ENCODE assay signal across 21 cellular contexts in genomic region chr17:36127199-36127881, GRCh38. TPM values are rescaled to one million over a fixed set of nuclear protein-coding genes. Genes with fewer than 3 reads are reported as not detected.
A peak's percentile ranks its signal among the peaks of the same experiment; 100 is the strongest.
DNase-seq lines count a peak whose midpoint lies in the region; ATAC-seq and TF ChIP-seq lines count a peak whose summit lies in the region.
"Had no signal": no experiment of that assay in that cellular context is flagged by ENCODE, and none has a peak within 500 bp of the region (broad histone marks: within the 10 kb centered on the region; RNA-seq: fewer than 3 reads in every experiment).

No MANE protein-coding gene starts in this region.

- H3K27me3 ChIP-seq in colonic mucosa (no peaks in the 10 kb centered on the region), SK-N-SH (ENCODE audit: insufficient read depth) (no peaks in the 10 kb centered on the region), esophagus squamous epithelium (peaks cover 0 to 38% (median 0%) of the 10 kb centered on the region in 4 donors)

- POLR2A ChIA-PET in GM10248 (lab: Yijun Ruan, JAX), result no interaction called here
- POLR2A ChIA-PET in SK-N-SH (lab: Yijun Ruan, JAX), result no interaction called here

- H3K9me3 ChIP-seq in colonic mucosa, result no peaks in the 10 kb centered on the region
- H3K9me3 ChIP-seq in SK-N-SH, result no peaks in the 10 kb centered on the region
- peaks cover 0 to 18% (median 5%) of the 10 kb centered on the region in 3 donors for H3K9me3 ChIP-seq in esophagus squamous epithelium

- H3K36me3 ChIP-seq in colonic mucosa (no peaks in the 10 kb centered on the region), SK-N-SH (replicated peaks in 1 of 2; ENCODE audit: control insufficient read depth in 1 of 2, insufficient read depth in 2 of 2, low read length in 1 of 2) (no peaks in the 10 kb centered on the region), esophagus squamous epithelium (no peaks in the 10 kb centered on the region)
- H3K36me3 ChIP-seq: tibial artery had no signal

- peaks cover 10% of the 10 kb centered on the region for H3K4me1 ChIP-seq in colonic mucosa
- H3K4me1 ChIP-seq in SK-N-SH (ENCODE audit: control insufficient read depth in 1 of 2, insufficient read depth in 2 of 2, low read depth in 1 of 2, low read length in 1 of 2), result no peaks in the 10 kb centered on the region
- H3K4me1 ChIP-seq in esophagus squamous epithelium, result no peaks in the 10 kb centered on the region
- H3K4me1 ChIP-seq: tibial artery had no signal

- TF ChIP-seq RAD21 in SK-N-SH (IDR thresholded peaks at IDR 0.05; ENCODE audit: low read length), result no peak

- no peaks in the 10 kb centered on the region for H3K9me2 ChIP-seq in SK-N-SH

- no peak for TF ChIP-seq CTCF in GM10248 (IDR thresholded peaks at IDR 0.05; ENCODE audit: control extremely low read depth, extremely low read depth, low read depth, missing control alignments)
- no peak for TF ChIP-seq CTCF in colonic mucosa (IDR thresholded peaks at IDR 0.05)
- TF ChIP-seq CTCF in SK-N-SH (IDR thresholded peaks at IDR 0.05), result no peak
- no peak for TF ChIP-seq CTCF in esophagus squamous epithelium (IDR thresholded peaks at IDR 0.05)

- H3K27ac ChIP-seq in colonic mucosa (peak overlapping the region; percentile 63), SK-N-SH (ENCODE audit: low read depth in 2 of 2, low read length in 1 of 2) (no peak overlapping the region), esophagus squamous epithelium (no peak overlapping the region)
- H3K27ac ChIP-seq: RWPE1, tibial artery had no signal

- no peaks in the 10 kb centered on the region for H3K79me2 ChIP-seq in SK-N-SH (ENCODE audit: insufficient read depth)

- intact Hi-C loops in colonic mucosa (cut with DNase I) (no loop called here), esophagus squamous epithelium (cut with DNase I) (no loop called here)

- TF ChIP-seq EP300 in SK-N-SH (IDR thresholded peaks at IDR 0.05; ENCODE audit: borderline replicate concordance in 1 of 2, low read depth in 1 of 2, low read length in 1 of 2), result no peak

- no peaks in the 10 kb centered on the region for H4K20me1 ChIP-seq in SK-N-SH (ENCODE audit: insufficient read depth)

- no peak overlapping the region for H2AFZ ChIP-seq in SK-N-SH (ENCODE audit: low read depth)

- 4% methylated on average over 7 of the region's 7 CpGs for WGBS in SK-N-SH (ENCODE audit: low lambda C conversion rate)
- WGBS in esophagus squamous epithelium, 2 donors, result 77 to 79% methylated on average over 4 to 7 of the region's 7 CpGs

- no peaks in the 10 kb centered on the region for H3F3A ChIP-seq in SK-N-SH (replicated peaks; ENCODE audit: insufficient read depth)

- DNase-seq in GM10248 (ENCODE audit: extremely low spot score) (peak; percentile 47), colonic mucosa (no peak), SK-N-SH (no peak), GM03348 (ENCODE audit: low spot score) (no peak), esophagus squamous epithelium (lab: John Stamatoyannopoulos, UW) (no peak)
- DNase-seq: ACHN; activated CD4-positive, alpha-beta T cell treated with anti-CD3 and anti-CD28 coated beads, Interleukin-2, amount 50 U/mL, for 1 hour; amniotic stem cell; erythroblast; GF-D8; KG1; left colon; NCI-H187 treated with DMSO at 0.1 percent for 48 hours; NCI-H526; tibial artery had no signal

- CTCF ChIA-PET in GM10248 (lab: Yijun Ruan, JAX), result interaction anchor here (0.8 to 2.4 kb wide), 7 partner anchors 11 to 158 kb away, joined by 3 to 9 read pairs (median 5); no protein-coding TSS in a partner anchor
- CTCF ChIA-PET in SK-N-SH (lab: Yijun Ruan, JAX), result interaction anchor here (0.5 to 1.1 kb wide), 2 partner anchors 22 to 1587 kb away, joined by 3 to 4 read pairs; no protein-coding TSS in a partner anchor

- no peak overlapping the region for H3K4me2 ChIP-seq in SK-N-SH

- H3K9ac ChIP-seq in colonic mucosa (ENCODE audit: low read depth in 2 of 2, low read length in 2 of 2), result no peak overlapping the region
- H3K9ac ChIP-seq in SK-N-SH, result no peak overlapping the region

- ATAC-seq in GM19452 (IDR thresholded peaks at IDR 0.05; ENCODE audit: unreplicated experiment) (peak; percentile 55), HG02973 (IDR thresholded peaks at IDR 0.05; ENCODE audit: unreplicated experiment) (peak; percentile 74), GM18520 (IDR thresholded peaks at IDR 0.05; ENCODE audit: unreplicated experiment) (no peak)
- ATAC-seq: HCT116 had no signal

- H3K4me3 ChIP-seq in colonic mucosa, result no peak overlapping the region
- no peak overlapping the region for H3K4me3 ChIP-seq in SK-N-SH (ENCODE audit: low read depth in 2 of 2, low read length in 1 of 2)
- no peak overlapping the region for H3K4me3 ChIP-seq in esophagus squamous epithelium
- H3K4me3 ChIP-seq: tibial artery had no signal

- no peak for TF ChIP-seq POLR2A in esophagus squamous epithelium (IDR thresholded peaks at IDR 0.05)

TF ChIP-seq in SK-N-SH, 30 proteins besides CTCF, POLR2A, EP300 and RAD21:
- TF ChIP-seq POLR2AphosphoS5 (IDR thresholded peaks at IDR 0.05; ENCODE audit: low read depth, low read length), result no peak
- TF ChIP-seq GATA2 (CRISPR knock-in tag; IDR thresholded peaks at IDR 0.05), result no peak
- no peak for TF ChIP-seq RCOR1 (IDR thresholded peaks at IDR 0.05; ENCODE audit: low read length)
- no peak for TF ChIP-seq RXRA (IDR thresholded peaks at IDR 0.05; ENCODE audit: borderline replicate concordance, low read depth)
- TF ChIP-seq EZH2phosphoT487 (IDR thresholded peaks at IDR 0.05; ENCODE audit: borderline replicate concordance, low read depth), result no peak
- TF ChIP-seq YY1 (IDR thresholded peaks at IDR 0.05; ENCODE audit: low read depth), result no peak
- no peak for TF ChIP-seq RFX5 (IDR thresholded peaks at IDR 0.05; ENCODE audit: low read length)
- no peak for TF ChIP-seq MEF2A (IDR thresholded peaks at IDR 0.05; ENCODE audit: borderline replicate concordance, low read depth)
- no peak for TF ChIP-seq PBX3 (IDR thresholded peaks at IDR 0.05)

RNA-seq across cellular contexts. Expression of gene CCL4, which starts 23.7 kb away (rescaled TPM):
- total RNA-seq in colonic mucosa, result 1 to 10 TPM; 1.2 to 3.8 TPM
- not detected in 2 replicates for polyA plus RNA-seq in SK-N-SH (2012; rRNA removed)
- polyA plus RNA-seq in SK-N-SH (2012; cell fraction: cytosol; rRNA removed), result not detected in 2 replicates
- not detected in 2 replicates for polyA plus RNA-seq in SK-N-SH (2012; cell fraction: nucleus; rRNA removed)
- 1 to 10 TPM in 3 of 4 donors, under 1 TPM in 1; 0.56 to 3.2 (median 2.6) TPM for total RNA-seq in esophagus squamous epithelium
- total RNA-seq: chondrocyte had no signal

RNA-seq across cellular contexts. Expression of gene CCL3, which starts 37.4 kb away (rescaled TPM):
- total RNA-seq in colonic mucosa (1 to 10 TPM; 2.0 to 2.1 TPM), esophagus squamous epithelium (under 1 TPM in 1 of 4 donors, not detected in 3; 0.68 TPM)
- polyA plus RNA-seq in SK-N-SH (2012; rRNA removed), result not detected in 2 replicates
- polyA plus RNA-seq in SK-N-SH (2012; cell fraction: cytosol; rRNA removed), result not detected in 2 replicates
- polyA plus RNA-seq in SK-N-SH (2012; cell fraction: nucleus; rRNA removed), result not detected in 2 replicates
- total RNA-seq: chondrocyte had no signal

RNA-seq across cellular contexts. Expression of gene TBC1D3B, which starts 49.1 kb away (rescaled TPM):
- total RNA-seq in colonic mucosa (1 to 10 TPM; 4.5 to 8.7 TPM), esophagus squamous epithelium (10 to 100 TPM in 1 of 4 donors, 1 to 10 TPM in 2, not detected in 1; 2.9 to 11.7 (median 9.4) TPM)
- 2.0 and 3.7 TPM in 2 replicates for polyA plus RNA-seq in SK-N-SH (2012; rRNA removed)
- polyA plus RNA-seq in SK-N-SH (2012; cell fraction: cytosol; rRNA removed), result 0.62 and 0.66 TPM in 2 replicates
- 28.6 and 35.6 TPM in 2 replicates for polyA plus RNA-seq in SK-N-SH (2012; cell fraction: nucleus; rRNA removed)
